ENCODE assay signal across 22 cellular contexts in genomic region chr4:81038636-81039350, GRCh38. TPM values are rescaled to one million over a fixed set of nuclear protein-coding genes. Genes with fewer than 3 reads are reported as not detected.
"Had no signal": no experiment of that assay in that cellular context is flagged by ENCODE, and none has a peak within 500 bp of the region (broad histone marks: within the 10 kb centered on the region; RNA-seq: fewer than 3 reads in every experiment).

No MANE protein-coding gene starts in this region.

- DNase-seq: activated CD4-positive, alpha-beta memory T cell treated with anti-CD3 and anti-CD28 coated beads, Interleukin-2, amount 10 ng/mL, durations not matched to agents 7 days and 5 days; activated CD4-positive, alpha-beta T cell treated with anti-CD3 and anti-CD28 coated beads for 4 hours; activated effector memory CD4-positive, alpha-beta T cell treated with anti-CD3 and anti-CD28 coated beads, Interleukin-2, amount 50 U/mL, for 16 hours; activated T-cell treated with anti-CD3 and anti-CD28 coated beads, Interleukin-2, amount 50 U/mL, for 4 hours; amygdala; body of pancreas; caudate nucleus; colonic mucosa; esophagus squamous epithelium; hippocampal formation; kidney; right lobe of liver; stimulated activated naive CD8-positive, alpha-beta T cell treated with anti-CD3 and anti-CD28 coated beads, Interleukin-15, amount 100 ng/mL, for 72 hours; T-helper 2 cell had no signal

- H3K4me1 Mint-ChIP-seq: activated CD4-positive, alpha-beta memory T cell treated with anti-CD3 and anti-CD28 coated beads, Interleukin-2, amount 10 ng/mL, durations not matched to agents 7 days and 5 days; neural crest cell; stimulated activated naive CD8-positive, alpha-beta T cell treated with anti-CD3 and anti-CD28 coated beads, Interleukin-15, amount 100 ng/mL, for 72 hours had no signal

- H3K4me3 ChIP-seq: body of pancreas, colonic mucosa, esophagus squamous epithelium, right lobe of liver, thoracic aorta had no signal

- ATAC-seq: activated naive CD4-positive, alpha-beta T cell treated with anti-CD3 and anti-CD28 coated beads, Interleukin-2, amount 50 U/mL, for 72 hours; activated T-cell treated with anti-CD3 and anti-CD28 coated beads, Interleukin-2, amount 50 U/mL, for 4 hours; body of pancreas; right lobe of liver; stimulated activated naive CD8-positive, alpha-beta T cell treated with anti-CD3 and anti-CD28 coated beads, Interleukin-15, amount 100 ng/mL, for 72 hours had no signal

- H3K9me3 Mint-ChIP-seq: activated CD4-positive, alpha-beta memory T cell treated with anti-CD3 and anti-CD28 coated beads, Interleukin-2, amount 10 ng/mL, durations not matched to agents 7 days and 5 days; activated naive CD4-positive, alpha-beta T cell treated with anti-CD3 and anti-CD28 coated beads, Interleukin-2, amount 50 U/mL, for 72 hours; activated T-cell treated with anti-CD3 and anti-CD28 coated beads, Interleukin-2, amount 50 U/mL, for 4 hours; neural crest cell; stimulated activated naive CD8-positive, alpha-beta T cell treated with anti-CD3 and anti-CD28 coated beads, Interleukin-15, amount 100 ng/mL, for 72 hours; WTC11 had no signal

- H3K27ac ChIP-seq: body of pancreas, colonic mucosa, esophagus squamous epithelium, right lobe of liver, thoracic aorta had no signal

- H3K27me3 ChIP-seq: body of pancreas, colonic mucosa had no signal

- H3K36me3 ChIP-seq: colonic mucosa, esophagus squamous epithelium, right lobe of liver, thoracic aorta had no signal

- H3K36me3 Mint-ChIP-seq: activated naive CD4-positive, alpha-beta T cell treated with anti-CD3 and anti-CD28 coated beads, Interleukin-2, amount 50 U/mL, for 72 hours; WTC11 had no signal

- H3K9me3 ChIP-seq: body of pancreas, colonic mucosa, esophagus squamous epithelium, right lobe of liver, thoracic aorta had no signal

- H3K4me1 ChIP-seq: body of pancreas, colonic mucosa, right lobe of liver had no signal

- H3K27ac Mint-ChIP-seq: activated CD4-positive, alpha-beta memory T cell treated with anti-CD3 and anti-CD28 coated beads, Interleukin-2, amount 10 ng/mL, durations not matched to agents 7 days and 5 days; activated naive CD4-positive, alpha-beta T cell treated with anti-CD3 and anti-CD28 coated beads, Interleukin-2, amount 50 U/mL, for 72 hours; stimulated activated naive CD8-positive, alpha-beta T cell treated with anti-CD3 and anti-CD28 coated beads, Interleukin-15, amount 100 ng/mL, for 72 hours; WTC11 had no signal

- H3K4me3 Mint-ChIP-seq: activated CD4-positive, alpha-beta memory T cell treated with anti-CD3 and anti-CD28 coated beads, Interleukin-2, amount 10 ng/mL, durations not matched to agents 7 days and 5 days; activated T-cell treated with anti-CD3 and anti-CD28 coated beads, Interleukin-2, amount 50 U/mL, for 4 hours; neural crest cell; stimulated activated naive CD8-positive, alpha-beta T cell treated with anti-CD3 and anti-CD28 coated beads, Interleukin-15, amount 100 ng/mL, for 72 hours; WTC11 had no signal

RNA-seq across cellular contexts. Expression of gene BMP3, which starts 8.3 kb away (rescaled TPM):
- total RNA-seq: activated CD4-positive, alpha-beta memory T cell treated with anti-CD3 and anti-CD28 coated beads, Interleukin-2, amount 10 ng/mL, durations not matched to agents 7 days and 5 days; activated naive CD4-positive, alpha-beta T cell treated with anti-CD3 and anti-CD28 coated beads, Interleukin-2, amount 50 U/mL, for 72 hours; activated T-cell treated with anti-CD3 and anti-CD28 coated beads, Interleukin-2, amount 50 U/mL, for 4 hours; fibroblast of villous mesenchyme; osteoblast; pulmonary artery endothelial cell; right lobe of liver had no signal
- polyA plus RNA-seq: liver had no signal
